9 cellular contexts compared by ENCODE assay signal in the genomic region with DNA sequence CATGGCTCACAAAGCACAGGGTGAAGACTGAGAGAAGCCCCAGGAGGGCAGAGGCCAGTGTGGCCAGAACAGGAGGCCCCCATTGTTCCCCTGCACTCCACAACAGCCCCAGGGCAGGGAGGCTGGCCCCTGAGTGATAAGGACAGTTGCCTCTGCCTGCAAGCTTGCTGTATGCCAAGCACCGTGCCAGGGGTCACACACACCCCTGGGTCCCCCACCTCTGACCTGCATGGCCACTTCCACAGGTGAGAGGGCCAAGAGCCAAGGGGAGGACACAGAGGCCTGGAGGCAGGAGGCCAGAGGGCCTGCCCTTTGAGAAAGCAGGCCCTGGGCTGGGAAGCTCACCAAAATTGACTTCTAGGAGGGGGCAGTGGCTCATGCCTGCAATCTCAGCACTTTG. TPM values are rescaled to one million over a fixed set of nuclear protein-coding genes. Genes with fewer than 3 reads are reported as not detected.
A peak's percentile ranks its signal among the peaks of the same experiment; 100 is the strongest.
DNase-seq lines count a peak whose midpoint lies in the region; ATAC-seq, FAIRE-seq and TF ChIP-seq lines count a peak whose summit lies in the region.
"Had no signal": no experiment of that assay in that cellular context is flagged by ENCODE, and none has a peak within 500 bp of the region (broad histone marks: within the 10 kb centered on the region; RNA-seq: fewer than 3 reads in every experiment).

No MANE protein-coding gene starts in this region.

- no peaks in the 10 kb centered on the region for H3K9me3 Mint-ChIP-seq in activated naive CD8-positive, alpha-beta T cell treated with anti-CD3 and anti-CD28 coated beads for 36 hours
- H3K9me3 Mint-ChIP-seq in mesothelial cell of epicardium (no peaks in the 10 kb centered on the region), type B pancreatic cell (no peaks in the 10 kb centered on the region)

- H3K27ac Mint-ChIP-seq in activated naive CD8-positive, alpha-beta T cell treated with anti-CD3 and anti-CD28 coated beads for 36 hours, result peak overlapping the region; percentile 98
- peak overlapping the region; percentile 64 for H3K27ac Mint-ChIP-seq in mesothelial cell of epicardium
- H3K27ac Mint-ChIP-seq in type B pancreatic cell, result peak overlapping the region; percentile 100

- no peak for TF ChIP-seq POLR2A in heart left ventricle (IDR thresholded peaks at IDR 0.05)

- peak overlapping the region; percentile 53 for H3K4me3 Mint-ChIP-seq in activated naive CD8-positive, alpha-beta T cell treated with anti-CD3 and anti-CD28 coated beads for 36 hours
- H3K4me3 Mint-ChIP-seq in mesothelial cell of epicardium, result peak overlapping the region; percentile 31
- peak overlapping the region; percentile 77 for H3K4me3 Mint-ChIP-seq in type B pancreatic cell

- no peak for FAIRE-seq in D721Med (lab: Jason Lieb, UNC)

- DNase-seq in heart left ventricle (no peak), right atrium auricular region (ENCODE audit: low spot score) (no peak), mesothelial cell of epicardium (ENCODE audit: low spot score in 2 of 2, unreplicated experiment in 2 of 2) (no peak), type B pancreatic cell (ENCODE audit: extremely low spot score, unreplicated experiment) (no peak), HCEC 1CT (no peak), D721Med (ENCODE audit: insufficient read length, low spot score) (no peak)
- no peak for DNase-seq in activated naive CD8-positive, alpha-beta T cell treated with anti-CD3 and anti-CD28 coated beads for 36 hours
- DNase-seq: mucosa of descending colon had no signal

- WGBS in heart left ventricle, 4 donors, result 52 to 59% methylated on average over 1 of the region's 1 CpG; no CpG with 5 or more reads in 2 of the 4 donors

- H3K36me3 Mint-ChIP-seq in activated naive CD8-positive, alpha-beta T cell treated with anti-CD3 and anti-CD28 coated beads for 36 hours, result peaks cover 41% of the 10 kb centered on the region
- H3K36me3 Mint-ChIP-seq in mesothelial cell of epicardium (peaks cover 17% of the 10 kb centered on the region), type B pancreatic cell (peaks cover 8% of the 10 kb centered on the region)

- H3K27ac ChIP-seq in heart left ventricle (peak overlapping the region in 10 of 12 donors; percentile 20 to 100 (median 44)), right atrium auricular region (peak overlapping the region in 1 of 2 donors; percentile 98)

- TF ChIP-seq CTCF in heart left ventricle (IDR thresholded peaks at IDR 0.05), result no peak
- TF ChIP-seq CTCF in right atrium auricular region (IDR thresholded peaks at IDR 0.05), result no peak
- no peak for TF ChIP-seq CTCF in mesothelial cell of epicardium (IDR thresholded peaks at IDR 0.05; ENCODE audit: unreplicated experiment)
- no peak for TF ChIP-seq CTCF in type B pancreatic cell (conservative IDR thresholded peaks at IDR 0.05)
- no peak for TF ChIP-seq CTCF in D721Med (IDR thresholded peaks at IDR 0.05; ENCODE audit: insufficient read depth, missing control alignments)

- intact Hi-C loops in heart left ventricle (cut with DNase I), result loop anchor here in 1 of 10 donors (10.0 kb wide), 1 partner anchor 215 kb away; the partner anchor contains the start of gene NCKIPSD

- peak overlapping the region in 3 of 12 donors; percentile 2 to 11 (median 5) for H3K4me3 ChIP-seq in heart left ventricle
- H3K4me3 ChIP-seq in right atrium auricular region, result no peak overlapping the region
- H3K4me3 ChIP-seq: mucosa of descending colon had no signal

- H3K36me3 ChIP-seq in heart left ventricle, result peaks cover 0 to 43% (median 19%) of the 10 kb centered on the region in 9 donors
- H3K36me3 ChIP-seq in right atrium auricular region, result peaks cover 24% of the 10 kb centered on the region

- peaks cover 58% of the 10 kb centered on the region for H3K4me1 Mint-ChIP-seq in activated naive CD8-positive, alpha-beta T cell treated with anti-CD3 and anti-CD28 coated beads for 36 hours
- H3K4me1 Mint-ChIP-seq in mesothelial cell of epicardium (peaks cover 34% of the 10 kb centered on the region), type B pancreatic cell (ENCODE audit: unreplicated experiment) (peaks cover 33% of the 10 kb centered on the region)

- ATAC-seq in heart left ventricle, result no peak
- no peak for ATAC-seq in GM18873 (IDR thresholded peaks at IDR 0.05; ENCODE audit: low FRiP score, unreplicated experiment)
- ATAC-seq: mucosa of descending colon had no signal

- H3K9me3 ChIP-seq in heart left ventricle, result no peaks in the 10 kb centered on the region
- H3K9me3 ChIP-seq in right atrium auricular region, result no peaks in the 10 kb centered on the region
- H3K9me3 ChIP-seq: mucosa of descending colon had no signal

- H3K4me1 ChIP-seq in heart left ventricle (peaks cover 17 to 81% (median 71%) of the 10 kb centered on the region in 12 donors), right atrium auricular region (peaks cover 0 to 77% of the 10 kb centered on the region in 2 donors)

- no peaks in the 10 kb centered on the region for H3K27me3 ChIP-seq in heart left ventricle
- H3K27me3 ChIP-seq in right atrium auricular region, result no peaks in the 10 kb centered on the region

- H3K27me3 Mint-ChIP-seq in activated naive CD8-positive, alpha-beta T cell treated with anti-CD3 and anti-CD28 coated beads for 36 hours, result no peaks in the 10 kb centered on the region
- H3K27me3 Mint-ChIP-seq in mesothelial cell of epicardium (ENCODE audit: low read depth) (no peaks in the 10 kb centered on the region), type B pancreatic cell (no peaks in the 10 kb centered on the region)

RNA-seq across cellular contexts. Expression of gene ATRIP, which starts 23.7 kb away (rescaled TPM):
- total RNA-seq in heart left ventricle (1 to 10 TPM; 2.1 to 5.0 (median 3.6) TPM), right atrium auricular region (1 to 10 TPM; 2.0 to 3.1 TPM), mesothelial cell of epicardium (11.6 to 12.0 TPM (median 11.6 TPM) in 3 replicates), type B pancreatic cell (ENCODE audit: low replicate concordance) (9.3 and 16.0 TPM in 2 replicates)
- 1 to 10 TPM; 2.6 to 5.1 TPM for polyA plus RNA-seq in heart left ventricle
- 10 to 100 TPM; 17.3 to 17.9 TPM for total RNA-seq in activated naive CD8-positive, alpha-beta T cell treated with anti-CD3 and anti-CD28 coated beads for 36 hours

RNA-seq across cellular contexts. Expression of gene TMA7, which starts 30.2 kb away (rescaled TPM):
- total RNA-seq in heart left ventricle (100 to 1,000 TPM; 177 to 284 (median 198) TPM), right atrium auricular region (100 to 1,000 TPM; 194 to 286 TPM), mesothelial cell of epicardium (183 to 192 TPM (median 186 TPM) in 3 replicates), type B pancreatic cell (ENCODE audit: low replicate concordance) (268 and 281 TPM in 2 replicates)
- 100 to 1,000 TPM; 289 to 733 TPM for polyA plus RNA-seq in heart left ventricle
- total RNA-seq in activated naive CD8-positive, alpha-beta T cell treated with anti-CD3 and anti-CD28 coated beads for 36 hours, result 100 to 1,000 TPM; 398 to 421 TPM

RNA-seq across cellular contexts. Expression of gene CCDC51, which starts 30.4 kb away (rescaled TPM):
- total RNA-seq in heart left ventricle (10 to 100 TPM in 6 of 9 donors, 1 to 10 TPM in 3; 8.2 to 14.8 (median 11.6) TPM), right atrium auricular region (1 to 10 TPM; 8.4 to 9.2 TPM), mesothelial cell of epicardium (10.7 to 12.3 TPM (median 11.5 TPM) in 3 replicates), type B pancreatic cell (ENCODE audit: low replicate concordance) (15.0 and 25.7 TPM in 2 replicates)
- 10 to 100 TPM in 1 of 2 donors, 1 to 10 TPM in 1; 9.3 to 13.5 TPM for polyA plus RNA-seq in heart left ventricle
- total RNA-seq in activated naive CD8-positive, alpha-beta T cell treated with anti-CD3 and anti-CD28 coated beads for 36 hours, result 10 to 100 TPM; 28.2 to 29.5 TPM

RNA-seq across cellular contexts. Expression of gene SHISA5, which starts 33.7 kb away (rescaled TPM):
- total RNA-seq in heart left ventricle (100 to 1,000 TPM in 2 of 9 donors, 10 to 100 TPM in 7; 38.6 to 124 (median 54.6) TPM), right atrium auricular region (100 to 1,000 TPM in 1 of 2 donors, 10 to 100 TPM in 1; 66.9 to 120 TPM), mesothelial cell of epicardium (154 to 167 TPM (median 156 TPM) in 3 replicates), type B pancreatic cell (ENCODE audit: low replicate concordance) (162 and 193 TPM in 2 replicates)
- polyA plus RNA-seq in heart left ventricle, result 10 to 100 TPM; 25.8 to 68.5 TPM
- total RNA-seq in activated naive CD8-positive, alpha-beta T cell treated with anti-CD3 and anti-CD28 coated beads for 36 hours, result 10 to 100 TPM; 68.8 to 73.5 TPM

RNA-seq across cellular contexts. Expression of gene PLXNB1, which starts 40.4 kb away (rescaled TPM):
- 10 to 100 TPM; 28.0 to 71.8 (median 46.4) TPM for total RNA-seq in heart left ventricle
- 10 to 100 TPM; 31.8 to 64.6 TPM for polyA plus RNA-seq in heart left ventricle
- total RNA-seq in right atrium auricular region, result 10 to 100 TPM; 69.4 to 73.0 TPM
- 1 to 10 TPM; 1.6 to 2.4 TPM for total RNA-seq in activated naive CD8-positive, alpha-beta T cell treated with anti-CD3 and anti-CD28 coated beads for 36 hours
- total RNA-seq in mesothelial cell of epicardium, result 203 to 214 TPM (median 211 TPM) in 3 replicates
- 212 and 367 TPM in 2 replicates for total RNA-seq in type B pancreatic cell (ENCODE audit: low replicate concordance)
